In the genomic region with DNA sequence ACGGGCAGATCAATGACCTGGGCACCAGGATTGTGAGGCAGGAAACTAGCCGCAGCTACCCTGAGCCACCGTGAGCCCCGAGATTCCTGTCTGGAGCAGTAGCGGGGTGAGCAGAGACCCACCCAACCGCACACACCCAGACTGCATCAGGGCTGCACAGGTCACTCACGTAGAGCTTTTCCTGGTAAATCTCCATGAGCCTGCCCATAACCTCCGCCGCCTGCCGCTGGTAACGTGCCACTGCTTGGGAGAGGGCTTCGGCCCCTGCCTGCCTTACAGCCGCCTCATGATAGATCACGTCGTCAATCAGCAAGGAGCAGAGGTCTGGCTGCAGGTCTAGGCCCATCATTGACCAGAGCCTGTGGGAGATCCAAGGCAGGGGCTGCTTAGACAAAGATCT, we compare ENCODE assay signal across 4 cellular contexts.
"Had no signal": no experiment of that assay in that cellular context is flagged by ENCODE, and none has a peak within 500 bp of the region (broad histone marks: within the 10 kb centered on the region; RNA-seq: fewer than 3 reads in every experiment).

No MANE protein-coding gene starts in this region.

- H3K4me1 Mint-ChIP-seq: GM23338, H9 had no signal

- DNase-seq: H9, HCEC 1CT had no signal

- H3K9me3 Mint-ChIP-seq: GM23338, H9, IgD-negative memory B cell had no signal

- ATAC-seq: GM23338 had no signal

- H3K36me3 Mint-ChIP-seq: IgD-negative memory B cell had no signal

- H3K4me2 ChIP-seq: GM23338 had no signal

- H3K4me3 ChIP-seq: GM23338 had no signal

- H2AFZ ChIP-seq: GM23338 had no signal

- H3K4me3 Mint-ChIP-seq: GM23338, H9, IgD-negative memory B cell had no signal

- H3K27me3 Mint-ChIP-seq: IgD-negative memory B cell had no signal

- H3K27ac Mint-ChIP-seq: GM23338 had no signal
